In the genomic region with DNA sequence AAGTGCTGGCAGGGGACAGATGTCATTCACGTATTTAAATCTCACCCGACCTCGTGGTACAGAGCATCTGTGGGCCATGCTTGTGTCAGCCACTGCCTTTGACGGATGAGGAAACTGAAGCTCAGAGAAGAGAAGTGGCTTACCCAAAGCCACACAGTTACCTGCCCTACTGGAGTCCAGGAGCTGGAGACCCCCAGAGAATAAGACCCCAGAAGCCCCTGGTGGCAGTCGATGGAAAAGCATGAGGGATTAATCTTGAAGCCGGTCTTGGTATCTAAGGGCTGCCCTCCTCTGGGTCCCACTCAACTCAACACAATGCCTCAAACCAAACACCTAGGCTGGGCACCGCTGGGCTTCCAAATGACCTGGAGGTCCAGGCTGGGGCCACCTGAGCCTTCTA, we compare ENCODE assay signal across 24 cellular contexts.
DNase-seq lines count a peak whose midpoint lies in the region; ATAC-seq and TF ChIP-seq lines count a peak whose summit lies in the region.
"Had no signal": no experiment of that assay in that cellular context is flagged by ENCODE, and none has a peak within 500 bp of the region (broad histone marks: within the 10 kb centered on the region; RNA-seq: fewer than 3 reads in every experiment).

No MANE protein-coding gene starts in this region.

- H3K36me3 Mint-ChIP-seq in chondrocyte (ENCODE audit: low read depth) = no peaks in the 10 kb centered on the region
- H3K36me3 Mint-ChIP-seq in neural crest cell (ENCODE audit: low read depth) = no peaks in the 10 kb centered on the region
- H3K36me3 Mint-ChIP-seq: IgD-negative memory B cell, immature natural killer cell, memory B cell had no signal

- H3K27me3 Mint-ChIP-seq in chondrocyte (ENCODE audit: low read depth) (peaks cover 43% of the 10 kb centered on the region), neural crest cell (ENCODE audit: low read depth) (peaks cover 15% of the 10 kb centered on the region)
- H3K27me3 Mint-ChIP-seq: activated CD4-positive, alpha-beta T cell treated with anti-CD3 and anti-CD28 coated beads, Interleukin-2, amount 10 ng/mL, durations not matched to agents 24 days and 14 days had no signal

- H3K27ac ChIP-seq in right lobe of liver (no peak overlapping the region), adrenal gland (no peak overlapping the region)
- H3K27ac ChIP-seq: BLaER1, sigmoid colon, testis had no signal

- TF ChIP-seq CTCF in GM12865 (IDR thresholded peaks at IDR 0.05; ENCODE audit: insufficient read depth, low read depth, low read length, missing control alignments) (peak; percentile 10), NB4 (IDR thresholded peaks at IDR 0.05; ENCODE audit: low read depth, low read length) (peak; percentile 43), chondrocyte (IDR thresholded peaks at IDR 0.05) (peak; percentile 52), neural crest cell (conservative IDR thresholded peaks at IDR 0.05) (no peak), right lobe of liver (IDR thresholded peaks at IDR 0.05) (no peak), adrenal gland (IDR thresholded peaks at IDR 0.05) (no peak)

- H3K9me3 Mint-ChIP-seq in chondrocyte (ENCODE audit: low read depth) (no peaks in the 10 kb centered on the region), neural crest cell (no peaks in the 10 kb centered on the region)
- H3K9me3 Mint-ChIP-seq: activated CD4-positive, alpha-beta T cell treated with anti-CD3 and anti-CD28 coated beads, Interleukin-2, amount 10 ng/mL, durations not matched to agents 24 days and 14 days; activated naive CD8-positive, alpha-beta T cell treated with anti-CD3 and anti-CD28 coated beads, Interleukin-2, amount 50 U/mL, for 24 hours; central memory CD8-positive, alpha-beta T cell; IgD-negative memory B cell; immature natural killer cell; memory B cell had no signal

- no peak overlapping the region for H3K27ac Mint-ChIP-seq in chondrocyte (ENCODE audit: unreplicated experiment)
- no peak overlapping the region for H3K27ac Mint-ChIP-seq in neural crest cell (ENCODE audit: unreplicated experiment)
- H3K27ac Mint-ChIP-seq: activated CD4-positive, alpha-beta T cell treated with anti-CD3 and anti-CD28 coated beads, Interleukin-2, amount 10 ng/mL, durations not matched to agents 24 days and 14 days; activated naive CD8-positive, alpha-beta T cell treated with anti-CD3 and anti-CD28 coated beads, Interleukin-2, amount 50 U/mL, for 24 hours; IgD-negative memory B cell; immature natural killer cell; memory B cell had no signal

- DNase-seq in GM12865 (ENCODE audit: low read depth) (no peak), NB4 (ENCODE audit: low read depth) (no peak), chondrocyte (ENCODE audit: low spot score) (no peak), neural crest cell (ENCODE audit: low read depth, low spot score) (peak; percentile 22), right lobe of liver (no peak), adrenal gland (no peak), HuH-7.5 (ENCODE audit: low spot score) (no peak), medulla oblongata (ENCODE audit: extremely low spot score) (no peak)
- DNase-seq: activated CD4-positive, alpha-beta T cell treated with anti-CD3 and anti-CD28 coated beads, Interleukin-2, amount 10 ng/mL, durations not matched to agents 24 days and 14 days; activated naive CD8-positive, alpha-beta T cell treated with anti-CD3 and anti-CD28 coated beads, Interleukin-2, amount 50 U/mL, for 24 hours; activated T-cell treated with anti-CD3 and anti-CD28 coated beads, Interleukin-2, amount 50 U/mL, for 1 hour; DMS79; immature natural killer cell; NCI-H1092; NK-92 treated with Interleukin-12 subunit alpha and Interleukin-12 subunit beta, amount 100 ng/mL, for 24 hours; sigmoid colon; stimulated activated CD4-positive, alpha-beta T cell treated with anti-CD3 and anti-CD28 coated beads, Interleukin-2, amount 100 ng/mL, for 48 hours; testis had no signal

- no peaks in the 10 kb centered on the region for H3K4me1 ChIP-seq in right lobe of liver
- H3K4me1 ChIP-seq in adrenal gland (replicated peaks in 1 of 2) = no peaks in the 10 kb centered on the region
- H3K4me1 ChIP-seq: HAP-1 had no signal

- TF ChIP-seq POLR2A in NB4 (IDR thresholded peaks at IDR 0.05; ENCODE audit: extremely low read depth, insufficient read length) = no peak
- no peak for TF ChIP-seq POLR2A in right lobe of liver (IDR thresholded peaks at IDR 0.05)
- TF ChIP-seq POLR2A in adrenal gland (IDR thresholded peaks at IDR 0.05) = no peak

- intact Hi-C loops in right lobe of liver (cut with DNase I) = no loop called here
- intact Hi-C loops in adrenal gland (cut with DNase I) = no loop called here

- H3K27me3 ChIP-seq in right lobe of liver (no peaks in the 10 kb centered on the region), adrenal gland (peaks cover 12% of the 10 kb centered on the region)
- H3K27me3 ChIP-seq: BLaER1, testis had no signal

- ATAC-seq in right lobe of liver = no peak
- ATAC-seq: activated naive CD8-positive, alpha-beta T cell treated with anti-CD3 and anti-CD28 coated beads, Interleukin-2, amount 50 U/mL, for 24 hours; GM12878 had no signal

- H3K4me1 Mint-ChIP-seq in chondrocyte (ENCODE audit: low read depth) = peaks cover 8% of the 10 kb centered on the region
- H3K4me1 Mint-ChIP-seq in neural crest cell = peaks cover 4% of the 10 kb centered on the region
- H3K4me1 Mint-ChIP-seq: activated naive CD8-positive, alpha-beta T cell treated with anti-CD3 and anti-CD28 coated beads, Interleukin-2, amount 50 U/mL, for 24 hours; central memory CD8-positive, alpha-beta T cell; IgD-negative memory B cell; immature natural killer cell; memory B cell had no signal

- H3K36me3 ChIP-seq in right lobe of liver = no peaks in the 10 kb centered on the region
- no peaks in the 10 kb centered on the region for H3K36me3 ChIP-seq in adrenal gland (replicated peaks in 1 of 2)
- H3K36me3 ChIP-seq: BLaER1, HAP-1, sigmoid colon had no signal

- WGBS in right lobe of liver (ENCODE audit: insufficient coverage, low coverage, low lambda C conversion rate, missing lambda C conversion rate) = no CpG with 5 or more reads among the region's 7 CpGs
- WGBS in adrenal gland, 4 donors = 61 to 78% (median 69%) methylated on average over 5 to 7 of the region's 7 CpGs

- H3K9me3 ChIP-seq in right lobe of liver = no peaks in the 10 kb centered on the region
- H3K9me3 ChIP-seq in adrenal gland (replicated peaks in 1 of 3) = no peaks in the 10 kb centered on the region
- H3K9me3 ChIP-seq: BLaER1, HAP-1, sigmoid colon, testis had no signal

- H3K4me3 ChIP-seq in GM12865 (ENCODE audit: low read depth, low read length) (no peak overlapping the region), NB4 (ENCODE audit: low read depth, low read length) (no peak overlapping the region), right lobe of liver (no peak overlapping the region), adrenal gland (no peak overlapping the region)
- H3K4me3 ChIP-seq: BLaER1, GM12878, HAP-1, sigmoid colon, testis had no signal

- H3K4me3 Mint-ChIP-seq in chondrocyte (ENCODE audit: unreplicated experiment) = no peak overlapping the region
- H3K4me3 Mint-ChIP-seq in neural crest cell = no peak overlapping the region
- H3K4me3 Mint-ChIP-seq: activated CD4-positive, alpha-beta T cell treated with anti-CD3 and anti-CD28 coated beads, Interleukin-2, amount 10 ng/mL, durations not matched to agents 24 days and 14 days; activated naive CD8-positive, alpha-beta T cell treated with anti-CD3 and anti-CD28 coated beads, Interleukin-2, amount 50 U/mL, for 24 hours; central memory CD8-positive, alpha-beta T cell; IgD-negative memory B cell; immature natural killer cell; memory B cell had no signal

Comparison
In these comparisons a context has a peak if more than half of its experiments do, and no peak if none do; other contexts are left out.
1. CTCF ChIP-seq: peak in GM12865 (single experiment), NB4 (single experiment) and chondrocyte (single experiment); none in neural crest cell (single experiment), right lobe of liver (0 of 4) and adrenal gland (0 of 6).